7 cellular contexts compared by ENCODE assay signal in genomic region chr1:215409546-215409945, GRCh38.
DNase-seq lines count a peak whose midpoint lies in the region; ATAC-seq, FAIRE-seq and TF ChIP-seq lines count a peak whose summit lies in the region.
"Not testable (repeated sequence)": the region's sequence is repeated elsewhere in the genome, so short reads cannot be mapped to it uniquely, and the experiment has no call there.

No MANE protein-coding gene starts in this region.

- peak; percentile 6 for DNase-seq in EH (ENCODE audit: low read depth)
- DNase-seq in GM23248 = peak; percentile 12
- DNase-seq in M059J (ENCODE audit: low read depth) = peak; percentile 34
- peak; percentile 3 to 60 for DNase-seq in PC-9
- DNase-seq in RWPE2 (ENCODE audit: low spot score) = not testable (repeated sequence)
- peak; percentile 21 for DNase-seq in bronchial epithelial cell (ENCODE audit: low read depth)
- peak; percentile 32 for DNase-seq in keratinocyte (ENCODE audit: low read depth, low spot score)

- not testable (repeated sequence) for TF ChIP-seq CTCF in PC-9 (conservative IDR thresholded peaks at IDR 0.05); RWPE2 (IDR thresholded peaks at IDR 0.05; ENCODE audit: poor library complexity, severe bottlenecking); bronchial epithelial cell (IDR thresholded peaks at IDR 0.05; ENCODE audit: insufficient read depth, low read length, severe bottlenecking); keratinocyte (optimal IDR thresholded peaks at IDR 0.05 in 1 of 3, IDR thresholded peaks at IDR 0.05 in 1 of 3, conservative IDR thresholded peaks at IDR 0.05 in 1 of 3; ENCODE audit: extremely low read depth in 1 of 3, insufficient read depth in 2 of 3, low read length in 3 of 3)

- H3K27me3 ChIP-seq in GM23248 (replicated peaks; ENCODE audit: insufficient read depth); PC-9 (ENCODE audit: insufficient read depth, low read depth); RWPE2 (ENCODE audit: insufficient read depth, poor library complexity, severe bottlenecking); bronchial epithelial cell (ENCODE audit: control insufficient read depth, insufficient read depth, low read length); keratinocyte (ENCODE audit: control insufficient read depth, extremely low read depth, insufficient read depth, low read length): not testable (repeated sequence)

- intact Hi-C loops in PC-9 (cut with micrococcal nuclease; ENCODE audit: unreplicated experiment) = not testable (repeated sequence)

- ATAC-seq in RWPE2 (ENCODE audit: low read depth) = peak; percentile 71

- not testable (repeated sequence) for H3K79me2 ChIP-seq in GM23248 (ENCODE audit: insufficient read depth); PC-9 (ENCODE audit: low read depth); keratinocyte (ENCODE audit: control insufficient read depth, insufficient read depth, low read length)

- CTCF ChIA-PET in PC-9 (lab: Charles Lee) = not testable (repeated sequence)

- H2AFZ ChIP-seq in GM23248; PC-9; keratinocyte (ENCODE audit: control insufficient read depth, low read length): not testable (repeated sequence)

- not testable (repeated sequence) for H3K27ac ChIP-seq in GM23248; PC-9; RWPE2 (ENCODE audit: poor library complexity, severe bottlenecking); keratinocyte (ENCODE audit: control insufficient read depth, insufficient read depth, low read length)

- not testable (repeated sequence) for H3F3A ChIP-seq in GM23248 (ENCODE audit: insufficient read depth); PC-9 (ENCODE audit: insufficient read depth, low read depth)

- POLR2A ChIA-PET in PC-9 (lab: Charles Lee; ENCODE audit: unreplicated experiment) = not testable (repeated sequence)

- H3K9me1 ChIP-seq in keratinocyte (ENCODE audit: control insufficient read depth, extremely low read depth, insufficient read depth, low read length) = not testable (repeated sequence)

- not testable (repeated sequence) for H4K20me1 ChIP-seq in GM23248 (ENCODE audit: insufficient read depth); PC-9 (ENCODE audit: insufficient read depth); keratinocyte (ENCODE audit: control insufficient read depth, extremely low read depth, insufficient read depth, low read length)

- not testable (repeated sequence) for H3K4me2 ChIP-seq in GM23248 (ENCODE audit: unreplicated experiment); PC-9; keratinocyte (ENCODE audit: control insufficient read depth, extremely low read depth, insufficient read depth, low read depth, low read length)

- not testable (repeated sequence) for H3K4me1 ChIP-seq in GM23248 (ENCODE audit: insufficient read depth); PC-9 (replicated peaks; ENCODE audit: insufficient read depth); RWPE2 (ENCODE audit: insufficient read depth, poor library complexity, severe bottlenecking); keratinocyte (ENCODE audit: control insufficient read depth, extremely low read depth, insufficient read depth, low read length)

- not testable (repeated sequence) for H3K36me3 ChIP-seq in GM23248 (ENCODE audit: low read depth); PC-9 (ENCODE audit: low read depth); RWPE2 (ENCODE audit: low read depth); bronchial epithelial cell (ENCODE audit: control insufficient read depth, insufficient read depth, low read length); keratinocyte (ENCODE audit: control insufficient read depth in 2 of 2, extremely low read depth in 1 of 2, insufficient read depth in 2 of 2, low read length in 2 of 2)

- FAIRE-seq in bronchial epithelial cell (lab: Jason Lieb, UNC) = not testable (repeated sequence)
- peak; percentile 73 for FAIRE-seq in keratinocyte (lab: Jason Lieb, UNC)

- not testable (repeated sequence) for H3K9me2 ChIP-seq in GM23248 (ENCODE audit: insufficient read depth); PC-9 (ENCODE audit: insufficient read depth)

- in situ Hi-C loops in GM23248 (cut with MboI) = not testable (repeated sequence)

- H3K9me3 ChIP-seq in GM23248 (ENCODE audit: low read depth); PC-9 (ENCODE audit: insufficient read depth, low read depth); RWPE2 (ENCODE audit: severe bottlenecking); keratinocyte (ENCODE audit: control insufficient read depth, low read depth, low read length): not testable (repeated sequence)

- not testable (repeated sequence) for H3K9ac ChIP-seq in GM23248; keratinocyte (ENCODE audit: control insufficient read depth, extremely low read depth, insufficient read depth, low read length)

- 97 to 100% methylated on average over 4 of the region's 4 CpGs for WGBS in GM23248 (ENCODE audit: low coverage in 1 of 2, low lambda C conversion rate in 2 of 2, missing lambda C conversion rate in 2 of 2), 2 experiments

- BruUV-seq in PC-9 (replicated peaks; lab: Mats Ljungman, UMichigan) = not testable (repeated sequence)

- not testable (repeated sequence) for H3K4me3 ChIP-seq in GM23248; PC-9; RWPE2 (ENCODE audit: severe bottlenecking); bronchial epithelial cell (ENCODE audit: low read depth, low read length); keratinocyte (ENCODE audit: control insufficient read depth in 2 of 3, extremely low read depth in 1 of 3, insufficient read depth in 2 of 3, low read depth in 1 of 3, low read length in 3 of 3)

- dilution Hi-C loops in keratinocyte (cut with MboI; ENCODE audit: extremely low pct_ligation_motif_present, low sequenced_read_pairs) = not testable (repeated sequence)
